Comparison of ENCODE assay signal across 26 cellular contexts in the genomic region with DNA sequence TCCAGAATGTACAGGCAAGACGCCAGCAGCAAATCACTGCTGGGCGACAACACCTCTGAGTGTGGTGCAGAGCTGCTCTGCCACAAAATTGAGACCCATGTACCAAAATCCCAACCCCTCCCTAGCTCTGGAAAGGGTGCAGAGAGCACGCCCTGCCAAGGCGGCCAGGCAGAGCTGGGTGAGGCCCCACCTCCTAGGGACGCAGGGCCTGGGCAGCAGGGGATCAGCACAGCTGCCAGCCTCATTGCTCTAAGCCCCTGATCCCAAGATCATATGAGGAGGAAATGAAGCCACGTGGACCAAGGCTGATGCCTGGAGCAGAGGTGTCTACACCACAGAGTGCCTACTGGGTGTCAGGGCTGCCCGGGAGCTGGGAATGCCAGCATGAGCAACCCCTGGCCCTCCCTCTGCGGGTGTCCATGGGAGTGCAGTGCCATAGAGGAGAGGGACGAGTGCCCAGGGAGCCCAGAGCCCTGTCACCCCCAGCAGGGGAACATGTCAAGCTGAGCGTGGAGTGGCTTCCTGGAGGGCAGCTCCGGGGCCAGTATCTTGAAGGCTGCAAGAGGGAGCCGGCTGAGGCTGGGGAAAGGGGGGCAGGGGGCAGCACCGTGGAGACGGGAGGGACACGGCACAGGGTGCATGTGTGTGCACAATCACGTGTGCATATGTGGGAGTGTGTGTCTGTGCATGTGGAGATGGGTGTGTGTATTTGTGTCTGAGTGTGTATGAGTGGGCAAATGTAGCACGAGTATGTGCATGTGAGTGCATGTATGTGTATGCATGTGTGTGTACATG.
"Had no signal": no experiment of that assay in that cellular context is flagged by ENCODE, and none has a peak within 500 bp of the region (broad histone marks: within the 10 kb centered on the region; RNA-seq: fewer than 3 reads in every experiment).

No MANE protein-coding gene starts in this region.

- H3K27me3 Mint-ChIP-seq: activated B cell treated with CpG ODN at 0.5 μM for 24 hours had no signal

- H3K9me3 Mint-ChIP-seq: activated B cell treated with CpG ODN at 0.5 μM for 24 hours; activated T-cell treated with anti-CD3 and anti-CD28 coated beads, Interleukin-2, amount 50 U/mL, for 72 hours; neural crest cell; stimulated activated effector memory CD8-positive, alpha-beta T cell treated with anti-CD3 and anti-CD28 coated beads, Interleukin-12 subunit alpha, Interleukin-12 subunit beta, amount 100 ng/mL, for 72 hours; stimulated activated naive CD8-positive, alpha-beta T cell treated with anti-CD3 and anti-CD28 coated beads, Interleukin-15, amount 100 ng/mL, for 72 hours; T-helper 2 cell treated with Interferon-gamma antibody and Interleukin-4, amounts not matched to agents 5 μg/mL and 100 μg/mL, for 36 hours; type B pancreatic cell had no signal

- H3K9me3 ChIP-seq: body of pancreas, gastrocnemius medialis, sigmoid colon, vagina had no signal

- H3K4me1 ChIP-seq: body of pancreas, gastrocnemius medialis, sigmoid colon, vagina had no signal

- H3K27me3 ChIP-seq: body of pancreas, dorsolateral prefrontal cortex, hepatocyte, sigmoid colon, vagina had no signal

- H3K27ac ChIP-seq: body of pancreas, coronary artery, dorsolateral prefrontal cortex, gastrocnemius medialis, hepatocyte, sigmoid colon, vagina had no signal

- H3K4me3 ChIP-seq: body of pancreas, coronary artery, dorsolateral prefrontal cortex, gastrocnemius medialis, hepatocyte, sigmoid colon, vagina had no signal

- H3K4me3 Mint-ChIP-seq: activated B cell treated with CpG ODN at 0.5 μM for 24 hours; activated naive CD8-positive, alpha-beta T cell; activated T-cell treated with anti-CD3 and anti-CD28 coated beads, Interleukin-2, amount 50 U/mL, for 72 hours; neural crest cell; stimulated activated effector memory CD8-positive, alpha-beta T cell treated with anti-CD3 and anti-CD28 coated beads, Interleukin-12 subunit alpha, Interleukin-12 subunit beta, amount 100 ng/mL, for 72 hours; stimulated activated naive CD8-positive, alpha-beta T cell treated with anti-CD3 and anti-CD28 coated beads, Interleukin-15, amount 100 ng/mL, for 72 hours; T-helper 2 cell treated with Interferon-gamma antibody and Interleukin-4, amounts not matched to agents 5 μg/mL and 100 μg/mL, for 36 hours; type B pancreatic cell had no signal

- DNase-seq: activated B cell treated with CpG ODN at 0.5 μM for 24 hours; activated CD4-positive, alpha-beta T cell treated with anti-CD3 and anti-CD28 coated beads, Interleukin-2, amount 50 U/mL, for 4 hours; activated naive CD4-positive, alpha-beta T cell; activated T-cell treated with anti-CD3 and anti-CD28 coated beads for 4 hours; activated T-cell treated with anti-CD3 and anti-CD28 coated beads, Interleukin-2, amount 50 U/mL, for 72 hours; anterior cingulate cortex; body of pancreas; dorsolateral prefrontal cortex; effector memory CD4-positive, alpha-beta T cell; gastrocnemius medialis; left cardiac atrium; left ventricle myocardium superior; sigmoid colon; small intestine; stimulated activated CD4-positive, alpha-beta T cell treated with anti-CD3 and anti-CD28 coated beads, Interleukin-4, amount 100 ng/mL, for 24 hours; stimulated activated naive CD8-positive, alpha-beta T cell treated with anti-CD3 and anti-CD28 coated beads, Interleukin-15, amount 100 ng/mL, for 72 hours; substantia nigra had no signal

- H3K4me2 ChIP-seq: hepatocyte had no signal

- H3K4me1 Mint-ChIP-seq: activated B cell treated with CpG ODN at 0.5 μM for 24 hours; stimulated activated effector memory CD8-positive, alpha-beta T cell treated with anti-CD3 and anti-CD28 coated beads, Interleukin-12 subunit alpha, Interleukin-12 subunit beta, amount 100 ng/mL, for 72 hours; stimulated activated naive CD8-positive, alpha-beta T cell treated with anti-CD3 and anti-CD28 coated beads, Interleukin-15, amount 100 ng/mL, for 72 hours had no signal

- H3K36me3 ChIP-seq: gastrocnemius medialis, sigmoid colon, vagina had no signal

- H3K36me3 Mint-ChIP-seq: activated naive CD8-positive, alpha-beta T cell; stimulated activated effector memory CD8-positive, alpha-beta T cell treated with anti-CD3 and anti-CD28 coated beads, Interleukin-12 subunit alpha, Interleukin-12 subunit beta, amount 100 ng/mL, for 72 hours; type B pancreatic cell had no signal

- H3K27ac Mint-ChIP-seq: activated B cell treated with CpG ODN at 0.5 μM for 24 hours; activated naive CD8-positive, alpha-beta T cell; activated T-cell treated with anti-CD3 and anti-CD28 coated beads, Interleukin-2, amount 50 U/mL, for 72 hours; progenitor cell of endocrine pancreas; stimulated activated effector memory CD8-positive, alpha-beta T cell treated with anti-CD3 and anti-CD28 coated beads, Interleukin-12 subunit alpha, Interleukin-12 subunit beta, amount 100 ng/mL, for 72 hours; stimulated activated naive CD8-positive, alpha-beta T cell treated with anti-CD3 and anti-CD28 coated beads, Interleukin-15, amount 100 ng/mL, for 72 hours; T-helper 2 cell treated with Interferon-gamma antibody and Interleukin-4, amounts not matched to agents 5 μg/mL and 100 μg/mL, for 36 hours; type B pancreatic cell had no signal
